ENCODE assay signal across 8 cellular contexts in genomic region chr3:12661926-12662592, GRCh38. TPM values are rescaled to one million over a fixed set of nuclear protein-coding genes. Genes with fewer than 3 reads are reported as not detected.
A peak's percentile ranks its signal among the peaks of the same experiment; 100 is the strongest.
DNase-seq lines count a peak whose midpoint lies in the region; ATAC-seq and TF ChIP-seq lines count a peak whose summit lies in the region.

No MANE protein-coding gene starts in this region.

- POLR2A ChIA-PET in activated CD4-positive, alpha-beta T cell treated with anti-CD3 and anti-CD28 coated beads for 36 hours (lab: Charles Lee): interaction anchor here (1.0 kb wide), 1 partner anchor 148 kb away, joined by 4 read pairs; no protein-coding TSS in a partner anchor

- no peaks in the 10 kb centered on the region for H3K9me3 Mint-ChIP-seq in activated CD4-positive, alpha-beta T cell treated with anti-CD3 and anti-CD28 coated beads for 36 hours (ENCODE audit: low read depth)
- no peaks in the 10 kb centered on the region for H3K9me3 Mint-ChIP-seq in activated naive CD8-positive, alpha-beta T cell treated with anti-CD3 and anti-CD28 coated beads, Interleukin-2, amount 50 U/mL, for 24 hours

- H3K4me3 ChIP-seq in left lung: peak overlapping the region; percentile 71 to 83

- H3K9me3 ChIP-seq in left lung: no peaks in the 10 kb centered on the region

- no peak for ATAC-seq in activated CD4-positive, alpha-beta T cell treated with anti-CD3 and anti-CD28 coated beads for 36 hours
- no peak for ATAC-seq in activated naive CD8-positive, alpha-beta T cell treated with anti-CD3 and anti-CD28 coated beads, Interleukin-2, amount 50 U/mL, for 24 hours
- ATAC-seq in left lung: no peak
- ATAC-seq in GM18907 (IDR thresholded peaks at IDR 0.05; ENCODE audit: unreplicated experiment): no peak
- no peak for ATAC-seq in left lobe of liver

- TF ChIP-seq CTCF in left lung (IDR thresholded peaks at IDR 0.05): no peak

- H3K36me3 Mint-ChIP-seq in activated CD4-positive, alpha-beta T cell treated with anti-CD3 and anti-CD28 coated beads for 36 hours (ENCODE audit: low read depth): peaks cover 7% of the 10 kb centered on the region
- H3K36me3 Mint-ChIP-seq in activated naive CD8-positive, alpha-beta T cell treated with anti-CD3 and anti-CD28 coated beads, Interleukin-2, amount 50 U/mL, for 24 hours (ENCODE audit: low read depth): peaks cover 12% of the 10 kb centered on the region

- CTCF ChIA-PET in activated CD4-positive, alpha-beta T cell treated with anti-CD3 and anti-CD28 coated beads for 36 hours (lab: Charles Lee): interaction anchor here (0.6 to 1.5 kb wide), 4 partner anchors 18 to 104 kb away, joined by 3 to 7 read pairs (median 4); no protein-coding TSS in a partner anchor

- peaks cover 29 to 64% of the 10 kb centered on the region in 2 donors for H3K4me1 ChIP-seq in left lung

- no peaks in the 10 kb centered on the region for H3K27me3 ChIP-seq in left lung

- DNase-seq in activated CD4-positive, alpha-beta T cell treated with anti-CD3 and anti-CD28 coated beads for 36 hours: no peak
- DNase-seq in activated CD4-positive, alpha-beta T cell treated with anti-CD3 and anti-CD28 coated beads for 48 hours: no peak
- DNase-seq in activated naive CD8-positive, alpha-beta T cell treated with anti-CD3 and anti-CD28 coated beads, Interleukin-2, amount 50 U/mL, for 24 hours: no peak
- DNase-seq in left lung: no peak
- no peak for DNase-seq in DMS53 (lab: John Stamatoyannopoulos, UW)
- no peak for DNase-seq in left lobe of liver (ENCODE audit: low spot score)

- H3K27ac Mint-ChIP-seq in activated CD4-positive, alpha-beta T cell treated with anti-CD3 and anti-CD28 coated beads for 36 hours: peak overlapping the region; percentile 92
- H3K27ac Mint-ChIP-seq in activated naive CD8-positive, alpha-beta T cell treated with anti-CD3 and anti-CD28 coated beads, Interleukin-2, amount 50 U/mL, for 24 hours: peak overlapping the region; percentile 90

- H3K36me3 ChIP-seq in left lung: no peaks in the 10 kb centered on the region

- H3K27me3 Mint-ChIP-seq in activated CD4-positive, alpha-beta T cell treated with anti-CD3 and anti-CD28 coated beads for 36 hours: no peaks in the 10 kb centered on the region
- no peaks in the 10 kb centered on the region for H3K27me3 Mint-ChIP-seq in activated naive CD8-positive, alpha-beta T cell treated with anti-CD3 and anti-CD28 coated beads, Interleukin-2, amount 50 U/mL, for 24 hours

- peak overlapping the region; percentile 81 for H3K4me3 Mint-ChIP-seq in activated CD4-positive, alpha-beta T cell treated with anti-CD3 and anti-CD28 coated beads for 36 hours
- peak overlapping the region; percentile 92 for H3K4me3 Mint-ChIP-seq in activated naive CD8-positive, alpha-beta T cell treated with anti-CD3 and anti-CD28 coated beads, Interleukin-2, amount 50 U/mL, for 24 hours

- H3K27ac ChIP-seq in left lung: peak overlapping the region; percentile 98 to 100
- peak overlapping the region; percentile 94 for H3K27ac ChIP-seq in temporal lobe (ENCODE audit: low read depth, low read length)

- H3K4me1 Mint-ChIP-seq in activated CD4-positive, alpha-beta T cell treated with anti-CD3 and anti-CD28 coated beads for 36 hours: peaks cover 40% of the 10 kb centered on the region
- peaks cover 51% of the 10 kb centered on the region for H3K4me1 Mint-ChIP-seq in activated naive CD8-positive, alpha-beta T cell treated with anti-CD3 and anti-CD28 coated beads, Interleukin-2, amount 50 U/mL, for 24 hours

- intact Hi-C loops in activated CD4-positive, alpha-beta T cell treated with anti-CD3 and anti-CD28 coated beads for 36 hours (cut with DNase I, micrococcal nuclease): loop anchor here in 1 of 2 experiments (5.0 kb wide), 2 partner anchors 475 to 755 kb away; no protein-coding TSS in a partner anchor
- intact Hi-C loops in left lung (cut with DNase I): loop anchor here in 1 of 2 donors (5.0 kb wide), 1 partner anchor 95 kb away; no protein-coding TSS in a partner anchor

RNA-seq across cellular contexts. Expression of gene RAF1, which starts 1.9 kb away (rescaled TPM):
- total RNA-seq in activated CD4-positive, alpha-beta T cell treated with anti-CD3 and anti-CD28 coated beads for 36 hours: 10 to 100 TPM; 66.8 to 74.7 TPM
- total RNA-seq in left lung (10 to 100 TPM; 75.8 to 89.9 TPM), temporal lobe (126 TPM), left lobe of liver (54.6 TPM)
